8 cellular contexts compared by ENCODE assay signal in genomic region chr11:119057000-119057769, GRCh38. TPM values are rescaled to one million over a fixed set of nuclear protein-coding genes. Genes with fewer than 3 reads are reported as not detected.
DNase-seq lines count a peak whose midpoint lies in the region; ATAC-seq, FAIRE-seq and TF ChIP-seq lines count a peak whose summit lies in the region.

TSS of gene HYOU1 (minus strand) at chr11:119057205. CDS start at chr11:119056160, 1,045 bp downstream.

- peak within 1 kb of the TSS; percentile 99 for H3K27ac Mint-ChIP-seq in T-helper 1 cell treated with Interleukin-12 subunit alpha and Interleukin-12 subunit beta and Interleukin-4 antibody, amounts not matched to agents 30 μg/mL and 1 μg/mL, for 36 hours

- H3K4me1 ChIP-seq in psoas muscle, result peaks cover 17% of the 10 kb centered on the region

- FAIRE-seq in urothelium cell line (lab: Jason Lieb, UNC), result no peak

- ATAC-seq in HG02884 (IDR thresholded peaks at IDR 0.05; ENCODE audit: unreplicated experiment) (peak; percentile 81), left ventricle myocardium superior (peak; percentile 97), psoas muscle (peak; percentile 96 to 98 (median 97))

- 0 to 1% (median 0%) methylated on average over 53 to 79 of the region's 79 CpGs for WGBS in psoas muscle, 3 donors

- H3K36me3 Mint-ChIP-seq in T-helper 1 cell treated with Interleukin-12 subunit alpha and Interleukin-12 subunit beta and Interleukin-4 antibody, amounts not matched to agents 30 μg/mL and 1 μg/mL, for 36 hours (ENCODE audit: low read depth), result peaks cover 31% of the 10 kb centered on the region

- peak within 1 kb of the TSS; percentile 84 for H3K27ac ChIP-seq in psoas muscle

- intact Hi-C loops in left ventricle myocardium superior (cut with micrococcal nuclease), result no loop called here
- intact Hi-C loops in psoas muscle (cut with DNase I), result no loop called here

- TF ChIP-seq CTCF in GM13977 (IDR thresholded peaks at IDR 0.05; ENCODE audit: extremely low read depth, insufficient read depth, missing control alignments), result peak; percentile 39
- TF ChIP-seq CTCF in psoas muscle (IDR thresholded peaks at IDR 0.05), result no peak

- in situ Hi-C loops in GM13977 (cut with MboI; ENCODE audit: low pct_unique_long_range_greater_than_20kb, low sequenced_read_pairs, unreplicated experiment), result no loop called here

- peaks cover 6 to 44% of the 10 kb centered on the region in 2 donors for H3K36me3 ChIP-seq in psoas muscle (ENCODE audit: insufficient read depth in 1 of 2, low read depth in 1 of 2)

- H3K4me1 Mint-ChIP-seq in T-helper 1 cell treated with Interleukin-12 subunit alpha and Interleukin-12 subunit beta and Interleukin-4 antibody, amounts not matched to agents 30 μg/mL and 1 μg/mL, for 36 hours (ENCODE audit: low read depth), result peaks cover 29% of the 10 kb centered on the region

- H3K27me3 Mint-ChIP-seq in T-helper 1 cell treated with Interleukin-12 subunit alpha and Interleukin-12 subunit beta and Interleukin-4 antibody, amounts not matched to agents 30 μg/mL and 1 μg/mL, for 36 hours (ENCODE audit: low read depth), result no peaks in the 10 kb centered on the region

- H3K4me3 ChIP-seq in psoas muscle, result peak within 1 kb of the TSS; percentile 92

- no peaks in the 10 kb centered on the region for H3K9me3 Mint-ChIP-seq in T-helper 1 cell treated with Interleukin-12 subunit alpha and Interleukin-12 subunit beta and Interleukin-4 antibody, amounts not matched to agents 30 μg/mL and 1 μg/mL, for 36 hours

- no peaks in the 10 kb centered on the region for H3K9me3 ChIP-seq in psoas muscle

- DNase-seq in GM13977 (ENCODE audit: low spot score), result peak; percentile 99
- DNase-seq in NCI-H1694 (lab: John Stamatoyannopoulos, UW), result peak; percentile 45
- DNase-seq in amygdala (lab: John Stamatoyannopoulos, UW), result peak; percentile 54 to 99 (median 94)
- peak; percentile 99 for DNase-seq in left ventricle myocardium superior
- DNase-seq in psoas muscle, result peak; percentile 99
- DNase-seq in urothelium cell line (ENCODE audit: low spot score), result peak; percentile 94

- H3K27me3 ChIP-seq in psoas muscle (ENCODE audit: insufficient read depth in 3 of 3, low read length in 2 of 3), result no peaks in the 10 kb centered on the region

- H3K4me3 Mint-ChIP-seq in T-helper 1 cell treated with Interleukin-12 subunit alpha and Interleukin-12 subunit beta and Interleukin-4 antibody, amounts not matched to agents 30 μg/mL and 1 μg/mL, for 36 hours, result peak within 1 kb of the TSS; percentile 99

RNA-seq across cellular contexts. Expression of gene HYOU1, which starts in this region (rescaled TPM):
- 64.0 TPM for total RNA-seq in left ventricle myocardium superior
- total RNA-seq in psoas muscle, result 10 to 100 TPM; 24.1 to 40.1 (median 33.2) TPM
- polyA plus RNA-seq in psoas muscle, result 10 to 100 TPM; 21.2 to 46.2 (median 30.0) TPM

Comparison
In these comparisons a context has a peak if more than half of its experiments do, and no peak if none do; other contexts are left out.
1. Peak in every context shown above with its lines: DNase-seq, ATAC-seq, H3K4me3 ChIP-seq and H3K27ac ChIP-seq.
2. DNase-seq: peak in every context shown above with its lines; median percentile 99 in GM13977; 99 in left ventricle myocardium superior; 99 in psoas muscle; 94 in amygdala; 94 in urothelium cell line; 45 in NCI-H1694.